ENCODE assay signal across 1 cellular context in the genomic region with DNA sequence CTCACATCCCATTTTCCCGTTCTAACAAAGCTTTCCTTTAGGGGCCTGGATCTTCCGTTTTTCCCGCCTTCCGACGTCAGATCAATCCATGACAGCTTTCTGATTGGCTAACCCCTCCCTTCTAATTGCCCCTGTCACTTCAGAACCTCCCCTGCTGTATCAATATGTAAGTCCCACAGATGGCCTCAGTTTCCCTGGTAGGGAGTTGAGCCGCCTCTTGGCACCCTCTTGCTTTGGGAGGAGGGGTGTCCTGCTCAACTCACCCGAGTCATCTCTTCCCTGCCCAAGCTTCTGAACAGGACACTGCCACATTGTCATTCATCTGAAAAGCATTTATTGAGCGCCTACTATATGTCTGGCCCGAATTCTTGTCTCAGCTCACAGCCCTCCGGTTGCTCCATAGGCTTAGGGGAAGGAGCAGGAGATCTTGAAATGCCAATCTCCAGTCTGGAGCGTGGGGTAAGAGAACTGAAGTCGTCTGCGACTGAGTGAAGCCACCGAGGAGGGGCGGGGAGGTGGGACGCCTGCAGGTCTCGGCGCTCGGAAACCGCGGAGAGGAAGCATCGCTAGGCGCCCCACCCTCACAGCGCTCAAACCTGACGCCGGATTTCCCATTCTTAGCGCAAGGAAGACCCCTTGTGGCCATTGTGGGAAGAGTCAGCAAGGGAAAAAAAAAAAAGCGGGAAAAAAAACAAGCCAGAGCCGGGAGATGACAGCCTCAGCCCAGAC.
TF ChIP-seq lines count a peak whose summit lies in the region.

No MANE protein-coding gene starts in this region.

TF ChIP-seq in HEK293, 187 proteins besides CTCF, POLR2A, EP300 and RAD21 (continued from another document):
- TF ChIP-seq, protein P1, sequence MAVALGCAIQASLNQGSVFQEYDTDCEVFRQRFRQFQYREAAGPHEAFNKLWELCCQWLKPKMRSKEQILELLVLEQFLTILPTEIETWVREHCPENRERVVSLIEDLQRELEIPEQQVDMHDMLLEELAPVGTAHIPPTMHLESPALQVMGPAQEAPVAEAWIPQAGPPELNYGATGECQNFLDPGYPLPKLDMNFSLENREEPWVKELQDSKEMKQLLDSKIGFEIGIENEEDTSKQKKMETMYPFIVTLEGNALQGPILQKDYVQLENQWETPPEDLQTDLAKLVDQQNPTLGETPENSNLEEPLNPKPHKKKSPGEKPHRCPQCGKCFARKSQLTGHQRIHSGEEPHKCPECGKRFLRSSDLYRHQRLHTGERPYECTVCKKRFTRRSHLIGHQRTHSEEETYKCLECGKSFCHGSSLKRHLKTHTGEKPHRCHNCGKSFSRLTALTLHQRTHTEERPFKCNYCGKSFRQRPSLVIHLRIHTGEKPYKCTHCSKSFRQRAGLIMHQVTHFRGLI (tag by site-specific recombination; IDR thresholded peaks at IDR 0.05) = no peak
- TF ChIP-seq ZNF555 (tag by site-specific recombination; conservative IDR thresholded peaks at IDR 0.05) = no peak
- TF ChIP-seq ZNF664 (tag by site-specific recombination; IDR thresholded peaks at IDR 0.05) = peak; percentile 99
- TF ChIP-seq ZNF585B (tag by site-specific recombination; IDR thresholded peaks at IDR 0.05) = no peak
- TF ChIP-seq KLF10 (tag by site-specific recombination; IDR thresholded peaks at IDR 0.05) = peak; percentile 33; the same call in 1 of the 2 replicates
- TF ChIP-seq ZNF416 (tag by site-specific recombination; IDR thresholded peaks at IDR 0.05) = no peak
- TF ChIP-seq ZNF341 (tag by site-specific recombination; IDR thresholded peaks at IDR 0.05; ENCODE audit: low read depth) = peak; percentile 56; the same call in 1 of the 2 replicates
- TF ChIP-seq ZIC2 (tag by site-specific recombination; IDR thresholded peaks at IDR 0.05) = peak; percentile 26; the same call in 1 of the 2 replicates
- TF ChIP-seq ZNF112 (tag by site-specific recombination; IDR thresholded peaks at IDR 0.05) = no peak
- no peak for TF ChIP-seq ZNF266 (tag by site-specific recombination; IDR thresholded peaks at IDR 0.05; ENCODE audit: low read depth)
- no peak; the same call in 1 of the 2 replicates for TF ChIP-seq ZNF610 (tag by site-specific recombination; IDR thresholded peaks at IDR 0.05; ENCODE audit: borderline replicate concordance)
- no peak for TF ChIP-seq ZNF37A (tag by site-specific recombination; IDR thresholded peaks at IDR 0.05)
- peak; percentile 59; the same call in 1 of the 2 replicates for TF ChIP-seq ZNF24 (tag by site-specific recombination; IDR thresholded peaks at IDR 0.05)
- no peak for TF ChIP-seq ZFP37 (tag by site-specific recombination; IDR thresholded peaks at IDR 0.05)
- TF ChIP-seq ZNF791 (tag by site-specific recombination; IDR thresholded peaks at IDR 0.05) = no peak
- 0 out of 2 replicates have a peak, but pooled peaks have one; percentile 6 for TF ChIP-seq ZNF623 (tag by site-specific recombination; IDR thresholded peaks at IDR 0.05)
- no peak for TF ChIP-seq ZNF354C (tag by site-specific recombination; IDR thresholded peaks at IDR 0.05; ENCODE audit: borderline replicate concordance, low read depth)
- TF ChIP-seq ZNF10 (tag by site-specific recombination; IDR thresholded peaks at IDR 0.05) = no peak
- no peak for TF ChIP-seq ZNF843 (tag by site-specific recombination; IDR thresholded peaks at IDR 0.05)
- TF ChIP-seq, protein P2, sequence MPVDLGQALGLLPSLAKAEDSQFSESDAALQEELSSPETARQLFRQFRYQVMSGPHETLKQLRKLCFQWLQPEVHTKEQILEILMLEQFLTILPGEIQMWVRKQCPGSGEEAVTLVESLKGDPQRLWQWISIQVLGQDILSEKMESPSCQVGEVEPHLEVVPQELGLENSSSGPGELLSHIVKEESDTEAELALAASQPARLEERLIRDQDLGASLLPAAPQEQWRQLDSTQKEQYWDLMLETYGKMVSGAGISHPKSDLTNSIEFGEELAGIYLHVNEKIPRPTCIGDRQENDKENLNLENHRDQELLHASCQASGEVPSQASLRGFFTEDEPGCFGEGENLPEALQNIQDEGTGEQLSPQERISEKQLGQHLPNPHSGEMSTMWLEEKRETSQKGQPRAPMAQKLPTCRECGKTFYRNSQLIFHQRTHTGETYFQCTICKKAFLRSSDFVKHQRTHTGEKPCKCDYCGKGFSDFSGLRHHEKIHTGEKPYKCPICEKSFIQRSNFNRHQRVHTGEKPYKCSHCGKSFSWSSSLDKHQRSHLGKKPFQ (tag by site-specific recombination; IDR thresholded peaks at IDR 0.05) = no peak
- no peak for TF ChIP-seq GLIS2 (tag by site-specific recombination; IDR thresholded peaks at IDR 0.05)
- TF ChIP-seq, protein P3, sequence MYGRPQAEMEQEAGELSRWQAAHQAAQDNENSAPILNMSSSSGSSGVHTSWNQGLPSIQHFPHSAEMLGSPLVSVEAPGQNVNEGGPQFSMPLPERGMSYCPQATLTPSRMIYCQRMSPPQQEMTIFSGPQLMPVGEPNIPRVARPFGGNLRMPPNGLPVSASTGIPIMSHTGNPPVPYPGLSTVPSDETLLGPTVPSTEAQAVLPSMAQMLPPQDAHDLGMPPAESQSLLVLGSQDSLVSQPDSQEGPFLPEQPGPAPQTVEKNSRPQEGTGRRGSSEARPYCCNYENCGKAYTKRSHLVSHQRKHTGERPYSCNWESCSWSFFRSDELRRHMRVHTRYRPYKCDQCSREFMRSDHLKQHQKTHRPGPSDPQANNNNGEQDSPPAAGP (tag by site-specific recombination; IDR thresholded peaks at IDR 0.05) = peak; percentile 73; the same call in 1 of the 2 replicates
- TF ChIP-seq ZBTB20 (tag by site-specific recombination; IDR thresholded peaks at IDR 0.05) = no peak
- no peak for TF ChIP-seq ZNF157 (tag by site-specific recombination; IDR thresholded peaks at IDR 0.05)
- no peak for TF ChIP-seq ZBTB7A (tag by site-specific recombination; IDR thresholded peaks at IDR 0.05; ENCODE audit: low read depth)
- TF ChIP-seq ZNF423 (tag by site-specific recombination; IDR thresholded peaks at IDR 0.05) = no peak
- TF ChIP-seq ZNF311 (tag by site-specific recombination; IDR thresholded peaks at IDR 0.05; ENCODE audit: borderline replicate concordance) = no peak
- no peak for TF ChIP-seq ZNF274 (IDR thresholded peaks at IDR 0.05; ENCODE audit: low read length)
- TF ChIP-seq ZNF274 (tag by site-specific recombination; IDR thresholded peaks at IDR 0.05; ENCODE audit: borderline replicate concordance) = no peak
- TF ChIP-seq ZNF677 (tag by site-specific recombination; IDR thresholded peaks at IDR 0.05) = no peak
